In genomic region chr15:43299411-43299810, GRCh38 we compare ENCODE assay signal across 37 cellular contexts. TPM values are rescaled to one million over a fixed set of nuclear protein-coding genes. Genes with fewer than 3 reads are reported as not detected.
"Had no signal": no experiment of that assay in that cellular context is flagged by ENCODE, and none has a peak within 500 bp of the region (broad histone marks: within the 10 kb centered on the region; RNA-seq: fewer than 3 reads in every experiment).

No MANE protein-coding gene starts in this region.

- H3K27ac Mint-ChIP-seq: activated B cell treated with CpG ODN at 0.5 μM for 24 hours; activated CD4-positive, alpha-beta memory T cell treated with anti-CD3 and anti-CD28 coated beads for 36 hours; activated naive CD4-positive, alpha-beta T cell treated with anti-CD3 and anti-CD28 coated beads for 36 hours; activated naive CD8-positive, alpha-beta T cell; activated naive CD8-positive, alpha-beta T cell treated with anti-CD3 and anti-CD28 coated beads, Interleukin-2, amount 50 U/mL, for 24 hours; activated T-helper 1 cell treated with anti-CD3 and anti-CD28 coated beads, Interleukin-12 subunit alpha, Interleukin-12 subunit beta, Interleukin-2, Interleukin-4 antibody, amounts not matched to agents 30 ng/mL and 10 ng/mL and 1 ng/mL, durations not matched to agents 14 hours and 24 hours and 36 hours; brain; IgD-negative memory B cell had no signal

- H3K9me3 Mint-ChIP-seq: activated B cell treated with CpG ODN at 0.5 μM for 24 hours; activated CD4-positive, alpha-beta memory T cell treated with anti-CD3 and anti-CD28 coated beads for 36 hours; activated naive CD4-positive, alpha-beta T cell treated with anti-CD3 and anti-CD28 coated beads for 36 hours; activated naive CD8-positive, alpha-beta T cell treated with anti-CD3 and anti-CD28 coated beads, Interleukin-2, amount 50 U/mL, for 24 hours; activated T-cell treated with anti-CD3 and anti-CD28 coated beads, Interleukin-2, amount 50 U/mL, for 4 hours; activated T-helper 1 cell treated with anti-CD3 and anti-CD28 coated beads, Interleukin-12 subunit alpha, Interleukin-12 subunit beta, Interleukin-2, Interleukin-4 antibody, amounts not matched to agents 30 ng/mL and 10 ng/mL and 1 ng/mL, durations not matched to agents 14 hours and 24 hours and 36 hours; brain; IgD-negative memory B cell had no signal

- ATAC-seq: activated naive CD8-positive, alpha-beta T cell treated with anti-CD3 and anti-CD28 coated beads, Interleukin-2, amount 50 U/mL, for 24 hours; activated T-cell treated with anti-CD3 and anti-CD28 coated beads, Interleukin-2, amount 50 U/mL, for 4 hours; Right ventricle myocardium inferior; SK-N-SH treated with all-trans-retinoic acid at 6 μM for 48 hours had no signal

- H3K36me3 Mint-ChIP-seq: activated CD4-positive, alpha-beta memory T cell treated with anti-CD3 and anti-CD28 coated beads for 36 hours; activated naive CD8-positive, alpha-beta T cell; brain; IgD-negative memory B cell had no signal

- DNase-seq: activated B cell treated with CpG ODN at 0.5 μM for 24 hours; activated CD4-positive, alpha-beta memory T cell treated with anti-CD3 and anti-CD28 coated beads for 36 hours; activated CD4-positive, alpha-beta T cell treated with anti-CD3 and anti-CD28 coated beads for 4 hours; activated CD4-positive, alpha-beta T cell treated with anti-CD3 and anti-CD28 coated beads, Interleukin-2, amount 50 U/mL, for 1 hour; activated CD4-positive, CD25-positive, alpha-beta regulatory T cell treated with anti-CD3 and anti-CD28 coated beads, Interleukin-2, amount 50 U/mL, for 72 hours; activated CD8-positive, alpha-beta memory T cell treated with anti-CD3 and anti-CD28 coated beads, Interleukin-2, amount 50 U/mL, for 4 hours; activated gamma-delta T cell treated with Interleukin-2 at 50 U/mL for 16 hours; activated naive CD4-positive, alpha-beta T cell treated with anti-CD3 and anti-CD28 coated beads for 36 hours; activated naive CD8-positive, alpha-beta T cell treated with anti-CD3 and anti-CD28 coated beads, Interleukin-2, amount 50 U/mL, for 24 hours; activated T-cell treated with anti-CD3 and anti-CD28 coated beads for 4 hours; activated T-cell treated with anti-CD3 and anti-CD28 coated beads, Interleukin-2, amount 50 U/mL, for 4 hours; anterior cingulate cortex; Karpas-422; KBM-7; NCI-H1436 treated with DMSO at 0.1 percent for 48 hours; NCI-H1694 treated with DMSO at 0.1 percent for 48 hours; NCI-H2029; NCI-H2171 treated with DMSO at 0.1 percent for 48 hours; NCI-H345; NCI-H526; PC-9; SIG-M5; T-helper 1 cell; T-helper 2 cell; T-helper 9 cell had no signal

RNA-seq across cellular contexts. Expression of gene TGM7, which starts 2.6 kb away (rescaled TPM):
- total RNA-seq: activated B cell treated with CpG ODN at 0.5 μM for 24 hours; activated CD4-positive, alpha-beta memory T cell treated with anti-CD3 and anti-CD28 coated beads for 36 hours; activated naive CD4-positive, alpha-beta T cell treated with anti-CD3 and anti-CD28 coated beads for 36 hours; activated T-cell treated with anti-CD3 and anti-CD28 coated beads, Interleukin-2, amount 50 U/mL, for 4 hours; activated T-helper 1 cell treated with anti-CD3 and anti-CD28 coated beads, Interleukin-12 subunit alpha, Interleukin-12 subunit beta, Interleukin-2, Interleukin-4 antibody, amounts not matched to agents 30 ng/mL and 10 ng/mL and 1 ng/mL, durations not matched to agents 14 hours and 24 hours and 36 hours; bronchial epithelial cell; chondrocyte; MCF 10A; NCI-H460; OCI-LY7; PC-9; Right ventricle myocardium inferior; SK-MEL-5 had no signal

RNA-seq across cellular contexts. Expression of gene TGM5, which starts 32.7 kb away (rescaled TPM):
- total RNA-seq: activated CD4-positive, alpha-beta memory T cell treated with anti-CD3 and anti-CD28 coated beads for 36 hours; activated naive CD4-positive, alpha-beta T cell treated with anti-CD3 and anti-CD28 coated beads for 36 hours; activated T-cell treated with anti-CD3 and anti-CD28 coated beads, Interleukin-2, amount 50 U/mL, for 4 hours; activated T-helper 1 cell treated with anti-CD3 and anti-CD28 coated beads, Interleukin-12 subunit alpha, Interleukin-12 subunit beta, Interleukin-2, Interleukin-4 antibody, amounts not matched to agents 30 ng/mL and 10 ng/mL and 1 ng/mL, durations not matched to agents 14 hours and 24 hours and 36 hours; chondrocyte; NCI-H460; OCI-LY7; Right ventricle myocardium inferior had no signal
